18 cellular contexts compared by ENCODE assay signal in the genomic region with DNA sequence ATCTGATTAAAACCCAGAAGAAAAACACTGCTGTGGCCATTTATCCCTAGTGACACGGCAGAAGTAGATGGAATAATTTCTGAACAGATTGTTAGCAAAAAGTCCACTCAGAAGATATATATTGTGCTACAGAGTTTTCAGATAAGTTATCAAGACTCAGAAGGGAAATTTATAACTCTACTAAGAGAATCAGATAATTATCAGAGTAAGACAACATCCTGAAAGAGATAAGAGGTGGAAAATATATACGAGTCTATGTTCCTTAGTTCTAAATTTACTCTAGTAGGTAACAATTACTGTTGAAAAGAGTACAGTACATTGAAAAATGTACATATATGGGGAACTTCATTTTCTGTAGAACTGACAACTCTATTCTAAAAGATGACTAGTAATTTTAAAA.
DNase-seq lines count a peak whose midpoint lies in the region; ATAC-seq, FAIRE-seq and TF ChIP-seq lines count a peak whose summit lies in the region.
"Had no signal": no experiment of that assay in that cellular context is flagged by ENCODE, and none has a peak within 500 bp of the region (broad histone marks: within the 10 kb centered on the region; RNA-seq: fewer than 3 reads in every experiment).

No MANE protein-coding gene starts in this region.

- no peak for TF ChIP-seq CTCF in MCF 10A (IDR thresholded peaks at IDR 0.05; ENCODE audit: unreplicated experiment)
- no peak for TF ChIP-seq CTCF in breast epithelium (IDR thresholded peaks at IDR 0.05)
- no peak for TF ChIP-seq CTCF in endothelial cell of umbilical vein (IDR thresholded peaks at IDR 0.05; ENCODE audit: extremely low read depth in 1 of 2, insufficient read depth in 1 of 2, low read depth in 1 of 2, low read length in 2 of 2)
- no peak for TF ChIP-seq CTCF in GM20000 (IDR thresholded peaks at IDR 0.05; ENCODE audit: extremely low read depth, missing control alignments)

- intact Hi-C loops in MCF 10A (cut with micrococcal nuclease) = loop anchor here (5.0 kb wide), 1 partner anchor 81 kb away; no protein-coding TSS in a partner anchor
- intact Hi-C loops in breast epithelium (cut with DNase I; ENCODE audit: low total_unique reads) = no loop called here
- intact Hi-C loops in endothelial cell of umbilical vein (cut with micrococcal nuclease) = loop anchor here (5.0 kb wide), 1 partner anchor 174 kb away; no protein-coding TSS in a partner anchor

- peak overlapping the region; percentile 94 for H3K27ac Mint-ChIP-seq in MCF 10A (ENCODE audit: low read depth, unreplicated experiment)
- no peak overlapping the region for H3K27ac Mint-ChIP-seq in stimulated activated naive B cell treated with anti-CD40 and anti-IgM and Interleukin-4, amounts not matched to agents 10 μg/mL and 1 μg/mL and 100 μg/mL, for 72 hours
- H3K27ac Mint-ChIP-seq: B cell, H9 had no signal

- peak overlapping the region; percentile 81 for H3K4me2 ChIP-seq in endothelial cell of umbilical vein (ENCODE audit: insufficient read depth, low read length)

- H3K9ac ChIP-seq in endothelial cell of umbilical vein (replicated peaks; ENCODE audit: extremely low read depth, insufficient read depth, low read length) (peak overlapping the region; percentile 56), muscle layer of colon (ENCODE audit: low read length) (no peak overlapping the region)

- BruUV-seq in MCF 10A (replicated peaks; lab: Mats Ljungman, UMichigan) (no TSS peak), endothelial cell of umbilical vein (replicated peaks; lab: Mats Ljungman, UMichigan) (no TSS peak)

- H2AFZ ChIP-seq in endothelial cell of umbilical vein (ENCODE audit: low read depth, low read length) = peak overlapping the region; percentile 42

- H3K9me3 Mint-ChIP-seq in MCF 10A (ENCODE audit: unreplicated experiment) = no peaks in the 10 kb centered on the region
- H3K9me3 Mint-ChIP-seq in stimulated activated naive B cell treated with anti-CD40 and anti-IgM and Interleukin-4, amounts not matched to agents 10 μg/mL and 1 μg/mL and 100 μg/mL, for 72 hours = no peaks in the 10 kb centered on the region
- H3K9me3 Mint-ChIP-seq: H9 had no signal

- H3K27me3 Mint-ChIP-seq in MCF 10A (ENCODE audit: insufficient read depth, unreplicated experiment) = no peaks in the 10 kb centered on the region
- no peaks in the 10 kb centered on the region for H3K27me3 Mint-ChIP-seq in stimulated activated naive B cell treated with anti-CD40 and anti-IgM and Interleukin-4, amounts not matched to agents 10 μg/mL and 1 μg/mL and 100 μg/mL, for 72 hours
- H3K27me3 Mint-ChIP-seq: B cell had no signal

- H3K36me3 ChIP-seq in breast epithelium (no peaks in the 10 kb centered on the region), endothelial cell of umbilical vein (ENCODE audit: control insufficient read depth in 2 of 2, extremely low read depth in 1 of 2, insufficient read depth in 2 of 2, low read length in 2 of 2) (no peaks in the 10 kb centered on the region), muscle layer of colon (ENCODE audit: insufficient read depth, low read length) (no peaks in the 10 kb centered on the region)

- no peak for TF ChIP-seq POLR2A in breast epithelium (IDR thresholded peaks at IDR 0.05)
- TF ChIP-seq POLR2A in endothelial cell of umbilical vein (IDR thresholded peaks at IDR 0.05; ENCODE audit: low read depth, low read length) = no peak

- H3K4me1 ChIP-seq in breast epithelium (no peaks in the 10 kb centered on the region), endothelial cell of umbilical vein (ENCODE audit: control insufficient read depth, extremely low read depth, insufficient read depth, low read length) (peaks cover 38% of the 10 kb centered on the region), muscle layer of colon (ENCODE audit: insufficient read depth, low read length) (peaks cover 14% of the 10 kb centered on the region)

- H3K79me2 ChIP-seq in endothelial cell of umbilical vein (ENCODE audit: control insufficient read depth, insufficient read depth, low read length) = no peaks in the 10 kb centered on the region

- peaks cover 16% of the 10 kb centered on the region for H3K4me1 Mint-ChIP-seq in MCF 10A (ENCODE audit: insufficient read depth, unreplicated experiment)
- H3K4me1 Mint-ChIP-seq in stimulated activated naive B cell treated with anti-CD40 and anti-IgM and Interleukin-4, amounts not matched to agents 10 μg/mL and 1 μg/mL and 100 μg/mL, for 72 hours = no peaks in the 10 kb centered on the region
- H3K4me1 Mint-ChIP-seq: B cell had no signal

- H3K27ac ChIP-seq in breast epithelium (no peak overlapping the region), endothelial cell of umbilical vein (ENCODE audit: insufficient read depth, low read depth, low read length) (peak overlapping the region; percentile 96), muscle layer of colon (ENCODE audit: low read depth, low read length) (peak overlapping the region; percentile 5)
- H3K27ac ChIP-seq: 22Rv1 had no signal

- H3K4me3 ChIP-seq in breast epithelium (no peak overlapping the region), endothelial cell of umbilical vein (replicated peaks in 1 of 3; ENCODE audit: insufficient read depth in 1 of 3, low read depth in 1 of 3, low read length in 3 of 3) (no peak overlapping the region), muscle layer of colon (ENCODE audit: low read depth in 1 of 2, low read length in 2 of 2) (no peak overlapping the region)
- H3K4me3 ChIP-seq: K562 had no signal

- H3K9me1 ChIP-seq in endothelial cell of umbilical vein (replicated peaks; ENCODE audit: control insufficient read depth, extremely low read depth, insufficient read depth, low read length) = no peaks in the 10 kb centered on the region

- dilution Hi-C loops in endothelial cell of umbilical vein (cut with MboI; ENCODE audit: extremely low pct_ligation_motif_present, low sequenced_read_pairs) = no loop called here

- POLR2A ChIA-PET in MCF 10A (lab: Yijun Ruan, JAX) (interaction anchor here (0.9 to 1.2 kb wide), 2 partner anchors 29 to 35 kb away, joined by 3 to 4 read pairs; no protein-coding TSS in a partner anchor), endothelial cell of umbilical vein (lab: Charles Lee) (no interaction called here)

- DNase-seq in MCF 10A (ENCODE audit: unreplicated experiment) (no peak), breast epithelium (ENCODE audit: low spot score in 2 of 2) (no peak), endothelial cell of umbilical vein (ENCODE audit: low read depth, low spot score) (peak; percentile 57), SIG-M5 (lab: John Stamatoyannopoulos, UW) (no peak), urothelium cell line (ENCODE audit: low spot score) (no peak), GM20000 (ENCODE audit: low spot score) (no peak)
- no peak for DNase-seq in stimulated activated naive B cell treated with anti-CD40 and anti-IgM and Interleukin-4, amounts not matched to agents 10 μg/mL and 1 μg/mL and 100 μg/mL, for 72 hours
- DNase-seq: Caco-2; H9; NCI-H1105 treated with DMSO at 0.1 percent for 48 hours; NCI-H1694; NCI-H446 treated with DMSO at 0.1 percent for 48 hours; NK-92 treated with Interleukin-12 subunit alpha and Interleukin-12 subunit beta, amount 100 ng/mL, for 24 hours had no signal

- CTCF ChIA-PET in MCF 10A (lab: Yijun Ruan, JAX) = interaction anchor here (1.4 kb wide), 1 partner anchor 9 kb away, joined by 4 read pairs; no protein-coding TSS in a partner anchor
- CTCF ChIA-PET in endothelial cell of umbilical vein (lab: Charles Lee) = interaction anchor here (1.3 kb wide), 1 partner anchor 13 kb away, joined by 3 read pairs; no protein-coding TSS in a partner anchor

- H3K9me3 ChIP-seq in breast epithelium = no peaks in the 10 kb centered on the region
- no peaks in the 10 kb centered on the region for H3K9me3 ChIP-seq in endothelial cell of umbilical vein (replicated peaks; ENCODE audit: control insufficient read depth, insufficient read depth, low read length)
- no peaks in the 10 kb centered on the region for H3K9me3 ChIP-seq in muscle layer of colon (ENCODE audit: low read length)
- H3K9me3 ChIP-seq: Caco-2 had no signal

- H3K27me3 ChIP-seq in breast epithelium (no peaks in the 10 kb centered on the region), endothelial cell of umbilical vein (ENCODE audit: control insufficient read depth in 2 of 2, insufficient read depth in 2 of 2, low read length in 2 of 2) (no peaks in the 10 kb centered on the region), muscle layer of colon (ENCODE audit: control insufficient read depth in 1 of 2, insufficient read depth in 2 of 2, low read length in 2 of 2) (no peaks in the 10 kb centered on the region)

- H4K20me1 ChIP-seq in endothelial cell of umbilical vein (replicated peaks; ENCODE audit: control insufficient read depth, extremely low read depth, insufficient read depth, low read length) = no peaks in the 10 kb centered on the region

- peak; percentile 21 for FAIRE-seq in endothelial cell of umbilical vein (lab: Jason Lieb, UNC)
- no peak for FAIRE-seq in urothelium cell line (lab: Jason Lieb, UNC)
- FAIRE-seq: G401.6, K562 had no signal

- H3K36me3 Mint-ChIP-seq in MCF 10A (ENCODE audit: insufficient read depth, unreplicated experiment) = peaks cover 5% of the 10 kb centered on the region
- H3K36me3 Mint-ChIP-seq in stimulated activated naive B cell treated with anti-CD40 and anti-IgM and Interleukin-4, amounts not matched to agents 10 μg/mL and 1 μg/mL and 100 μg/mL, for 72 hours = no peaks in the 10 kb centered on the region

- no peak overlapping the region for H3K4me3 Mint-ChIP-seq in MCF 10A (ENCODE audit: unreplicated experiment)
- H3K4me3 Mint-ChIP-seq in stimulated activated naive B cell treated with anti-CD40 and anti-IgM and Interleukin-4, amounts not matched to agents 10 μg/mL and 1 μg/mL and 100 μg/mL, for 72 hours = no peak overlapping the region
- H3K4me3 Mint-ChIP-seq: B cell, H9 had no signal

- no peak for ATAC-seq in stimulated activated naive B cell treated with anti-CD40 and anti-IgM and Interleukin-4, amounts not matched to agents 10 μg/mL and 1 μg/mL and 100 μg/mL, for 72 hours (replicated peaks)
- ATAC-seq: K562 had no signal

TF ChIP-seq in endothelial cell of umbilical vein, 7 proteins besides CTCF, POLR2A, EP300 and RAD21:
- no peak for TF ChIP-seq MYC (IDR thresholded peaks at IDR 0.05; ENCODE audit: low read depth, low read length)
- TF ChIP-seq GATA2 (IDR thresholded peaks at IDR 0.05; ENCODE audit: insufficient read depth, insufficient read length, low read depth, low read length) = peak; percentile 68
- no peak for TF ChIP-seq EZH2 (IDR thresholded peaks at IDR 0.05; ENCODE audit: borderline replicate concordance, low read depth, low read length, severe bottlenecking)
- no peak for TF ChIP-seq POLR2AphosphoS5 (IDR thresholded peaks at IDR 0.05; ENCODE audit: insufficient read depth, low read depth, low read length)
- no peak for TF ChIP-seq JUN (IDR thresholded peaks at IDR 0.05; ENCODE audit: borderline replicate concordance, insufficient read depth, insufficient read length, low read depth)
- TF ChIP-seq FOS (IDR thresholded peaks at IDR 0.05; ENCODE audit: borderline replicate concordance, insufficient read depth, low read length) = no peak
TF ChIP-seq in endothelial cell of umbilical vein: peak in this region for 1.

Comparison
In these comparisons a context has a peak if more than half of its experiments do, and no peak if none do; other contexts are left out.
1. H3K27ac ChIP-seq: peak in endothelial cell of umbilical vein (single experiment) and muscle layer of colon (single experiment); none in breast epithelium (0 of 2).